In genomic region chr12:88084210-88084609, GRCh38 we compare ENCODE assay signal across 28 cellular contexts. TPM values are rescaled to one million over a fixed set of nuclear protein-coding genes. Genes with fewer than 3 reads are reported as not detected.
DNase-seq lines count a peak whose midpoint lies in the region; ATAC-seq, FAIRE-seq and TF ChIP-seq lines count a peak whose summit lies in the region.
"Had no signal": no experiment of that assay in that cellular context is flagged by ENCODE, and none has a peak within 500 bp of the region (broad histone marks: within the 10 kb centered on the region; RNA-seq: fewer than 3 reads in every experiment).

No MANE protein-coding gene starts in this region.

- TF ChIP-seq RAD21 in liver (IDR thresholded peaks at IDR 0.05), result no peak
- no peak for TF ChIP-seq RAD21 in HepG2 (CRISPR knock-in tag; IDR thresholded peaks at IDR 0.05)

- no peak for DNase-seq in HepG2 (ENCODE audit: low spot score)
- DNase-seq in left lobe of liver (ENCODE audit: low spot score), result no peak
- DNase-seq in small intestine, result no peak
- no peak for DNase-seq in lower leg skin (ENCODE audit: low spot score in 2 of 2)
- DNase-seq: 8988T; ACHN; BE2C; C1 segment of cervical spinal cord; CD4-positive, alpha-beta memory T cell; CD4-positive, CD25-positive, alpha-beta regulatory T cell; CD8-positive, alpha-beta memory T cell; COR-L47; DMS 273 treated with DMSO at 0.1 percent for 48 hours; DMS153; DMS53; DMS79; DND-41; EL; GF-D8 had no signal

- in situ Hi-C loops in HepG2 (cut with HindIII; ENCODE audit: extremely low pct_ligation_motif_present, low pct_unique_long_range_greater_than_20kb), result no loop called here

- FAIRE-seq in HepG2 (lab: Jason Lieb, UNC) (no peak), small intestine (lab: Jason Lieb, UNC) (peak; percentile 30)
- FAIRE-seq: A204.1, GM12891 had no signal

- H3K4me2 ChIP-seq in HepG2 (ENCODE audit: low read depth, low read length), result no peak overlapping the region
- H3K4me2 ChIP-seq: BLaER1 had no signal

- CTCF ChIA-PET in HepG2 (lab: Yijun Ruan, JAX; ENCODE audit: low intra/inter-chr PET ratio, low total read pairs), result no interaction called here

- TF ChIP-seq CTCF in liver (IDR thresholded peaks at IDR 0.05; ENCODE audit: low read depth, low read length, missing input control) (no peak), HepG2 (CRISPR knock-in tag; IDR thresholded peaks at IDR 0.05) (no peak), lower leg skin (IDR thresholded peaks at IDR 0.05) (no peak)

- H3K79me2 ChIP-seq in HepG2 (ENCODE audit: insufficient read depth, low read length), result no peaks in the 10 kb centered on the region

- H3K36me3 ChIP-seq in liver (ENCODE audit: control insufficient read depth in 4 of 4, insufficient read depth in 3 of 4, low read depth in 1 of 4, low read length in 3 of 4) (peaks cover 0 to 3% (median 1%) of the 10 kb centered on the region in 4 donors), HepG2 (replicated peaks in 1 of 2; ENCODE audit: control insufficient read depth in 1 of 2, insufficient read depth in 2 of 2, low read length in 2 of 2) (peaks cover 0 to 22% of the 10 kb centered on the region in 2 experiments; a peak in 2 of 5 replicates), small intestine (ENCODE audit: control insufficient read depth in 2 of 2, insufficient read depth in 2 of 2, low read length in 2 of 2) (peaks cover 0 to 9% of the 10 kb centered on the region in 2 donors)

- H3K9me3 ChIP-seq in liver (ENCODE audit: control insufficient read depth in 4 of 4, low read length in 3 of 4), result no peaks in the 10 kb centered on the region
- no peaks in the 10 kb centered on the region for H3K9me3 ChIP-seq in HepG2 (ENCODE audit: low read length)
- H3K9me3 ChIP-seq in small intestine (ENCODE audit: control insufficient read depth, low read depth), result no peaks in the 10 kb centered on the region
- H3K9me3 ChIP-seq: BE2C, BLaER1 had no signal

- H3K27me3 ChIP-seq in liver (ENCODE audit: control insufficient read depth in 4 of 4, insufficient read depth in 4 of 4, low read length in 3 of 4) (no peaks in the 10 kb centered on the region), HepG2 (ENCODE audit: control insufficient read depth in 1 of 2, insufficient read depth in 2 of 2, low read length in 2 of 2) (no peaks in the 10 kb centered on the region), small intestine (ENCODE audit: control insufficient read depth in 2 of 2, insufficient read depth in 2 of 2, low read length in 2 of 2) (no peaks in the 10 kb centered on the region)
- H3K27me3 ChIP-seq: BE2C, BLaER1 had no signal

- TF ChIP-seq POLR2A in HepG2 (IDR thresholded peaks at IDR 0.05; ENCODE audit: insufficient read depth in 1 of 2, low read depth in 2 of 2, low read length in 2 of 2) (no peak), lower leg skin (IDR thresholded peaks at IDR 0.05) (no peak)

- intact Hi-C loops in HepG2 (cut with micrococcal nuclease; ENCODE audit: unreplicated experiment), result no loop called here
- intact Hi-C loops in lower leg skin (cut with DNase I; ENCODE audit: low total_unique reads), result no loop called here

- ATAC-seq in HepG2, result no peak
- ATAC-seq in left lobe of liver, result peak; percentile 56
- ATAC-seq in HG03439 (IDR thresholded peaks at IDR 0.05; ENCODE audit: unreplicated experiment), result no peak

- POLR2A ChIA-PET in HepG2 (lab: Yijun Ruan, JAX), result no interaction called here

- H4K20me1 ChIP-seq in HepG2 (ENCODE audit: insufficient read depth, low read length), result no peaks in the 10 kb centered on the region
- H4K20me1 ChIP-seq: BLaER1 had no signal

- TF ChIP-seq EP300 in HepG2 (IDR thresholded peaks at IDR 0.05; ENCODE audit: low read depth in 2 of 2, low read length in 2 of 2), result no peak
- no peak for TF ChIP-seq EP300 in HepG2 (CRISPR knock-in tag; IDR thresholded peaks at IDR 0.05; ENCODE audit: borderline replicate concordance)

- no peak overlapping the region for H3K27ac ChIP-seq in liver (ENCODE audit: low read depth in 1 of 2, low read length in 2 of 2)
- no peak overlapping the region for H3K27ac ChIP-seq in HepG2 (ENCODE audit: extremely low read length, insufficient read depth, low read length)
- no peak overlapping the region for H3K27ac ChIP-seq in small intestine (ENCODE audit: low read depth in 1 of 2, low read length in 1 of 2)
- H3K27ac ChIP-seq: BLaER1 had no signal

- no TSS peak for BruUV-seq in HepG2 (replicated peaks; lab: Mats Ljungman, UMichigan)

- H3K4me3 ChIP-seq in liver (ENCODE audit: low read depth in 1 of 3, low read length in 3 of 3) (peak overlapping the region in 2 of 3 donors; percentile 12 to 33), HepG2 (replicated peaks in 1 of 3; ENCODE audit: insufficient read depth in 1 of 3, low read depth in 2 of 3, low read length in 3 of 3) (no peak overlapping the region), small intestine (ENCODE audit: low read depth in 1 of 2, low read length in 2 of 2) (no peak overlapping the region), lower leg skin (ENCODE audit: low read depth, poor library complexity, severe bottlenecking) (no peak overlapping the region)
- H3K4me3 ChIP-seq: BLaER1 had no signal

- H3K9ac ChIP-seq in liver (ENCODE audit: low read depth in 1 of 2, low read length in 2 of 2), result no peak overlapping the region
- H3K9ac ChIP-seq in HepG2 (ENCODE audit: insufficient read depth, low read depth, low read length), result no peak overlapping the region
- H3K9ac ChIP-seq: BLaER1 had no signal

- H3K4me1 ChIP-seq in liver (ENCODE audit: control insufficient read depth in 4 of 4, insufficient read depth in 4 of 4, low read length in 3 of 4), result peaks cover 0 to 18% (median 3%) of the 10 kb centered on the region in 4 donors
- H3K4me1 ChIP-seq in HepG2 (ENCODE audit: insufficient read depth, low read length), result no peaks in the 10 kb centered on the region; the same call in 1 of the 2 replicates
- no peaks in the 10 kb centered on the region for H3K4me1 ChIP-seq in small intestine (ENCODE audit: control insufficient read depth in 2 of 2, insufficient read depth in 1 of 2, low read depth in 1 of 2, low read length in 1 of 2)
- H3K4me1 ChIP-seq: BE2C, BLaER1 had no signal

- 50% methylated on average over 4 of the region's 4 CpGs for WGBS in liver
- 95% methylated on average over 4 of the region's 4 CpGs for WGBS in HepG2 (ENCODE audit: low lambda C conversion rate)
- 89 to 92% (median 92%) methylated on average over 4 of the region's 4 CpGs for WGBS in small intestine, 3 donors
- 90 to 94% methylated on average over 4 of the region's 4 CpGs for WGBS in lower leg skin, 2 donors

- H2AFZ ChIP-seq in HepG2 (ENCODE audit: low read length), result no peak overlapping the region

RNA-seq across cellular contexts. Expression of gene C12orf50, which starts 55.0 kb away (rescaled TPM):
- total RNA-seq in liver (under 1 TPM in 1 of 2 donors, not detected in 1; 0.08 TPM), HepG2 (2016; rRNA removed; fragmentation: Illumina TruSeq; extraction: Trizol) (not detected in 2 replicates), left lobe of liver (0.05 TPM), lower leg skin (not detected)
- polyA plus RNA-seq in liver (not detected), HepG2 (2011; rRNA removed) (0.13 TPM in 1 of 2 replicates, not detected in the other), small intestine (not detected)
- not detected in 2 replicates for total RNA-seq in HepG2 (2016; cell fraction: cytosol; rRNA removed; fragmentation: Illumina TruSeq; extraction: Trizol; ENCODE audit: low read depth)
- 0.06 TPM in 1 of 2 replicates, not detected in the other for total RNA-seq in HepG2 (2016; cell fraction: insoluble cytoplasmic fraction; rRNA removed; fragmentation: Illumina TruSeq; extraction: Trizol)
- total RNA-seq in HepG2 (2016; cell fraction: membrane; rRNA removed; fragmentation: Illumina TruSeq; extraction: Trizol), result not detected in 2 replicates
- total RNA-seq in HepG2 (2016; cell fraction: nucleus; rRNA removed; fragmentation: Illumina TruSeq; extraction: Trizol), result not detected in 2 replicates
- polyA plus RNA-seq in HepG2 (2011; cell fraction: cytosol; rRNA removed), result not detected in 2 replicates
- polyA plus RNA-seq in HepG2 (2011; cell fraction: nucleus; rRNA removed), result not detected in 2 replicates
- polyA plus RNA-seq in HepG2 (2012), result not detected in 2 replicates
- not detected in 2 replicates for polyA plus RNA-seq in HepG2 (2016; cell fraction: cytosol; fragmentation: Illumina TruSeq; extraction: Trizol; ENCODE audit: low read depth)
- not detected in 2 replicates for polyA plus RNA-seq in HepG2 (2016; cell fraction: insoluble cytoplasmic fraction; fragmentation: Illumina TruSeq; extraction: Trizol; ENCODE audit: low read depth)
- not detected in 2 replicates for polyA plus RNA-seq in HepG2 (2016; cell fraction: membrane; fragmentation: Illumina TruSeq; extraction: Trizol; ENCODE audit: low read depth)
- not detected in 2 replicates for polyA plus RNA-seq in HepG2 (2016; cell fraction: nucleus; fragmentation: Illumina TruSeq; extraction: Trizol; ENCODE audit: insufficient read depth, low read depth)
- polyA minus RNA-seq in HepG2 (2011; rRNA and poly(A)+ RNA removed; ENCODE audit: low replicate concordance), result not detected in 2 replicates
- not detected in 2 replicates for polyA minus RNA-seq in HepG2 (2011; cell fraction: cytosol; rRNA and poly(A)+ RNA removed)
- polyA minus RNA-seq in HepG2 (2011; cell fraction: nucleus; rRNA and poly(A)+ RNA removed), result not detected in 2 replicates
- total RNA-seq: CD8-positive, alpha-beta memory T cell; Daoy; G401 had no signal
- polyA plus RNA-seq: AG04450; CD14-positive monocyte; CD4-positive, alpha-beta memory T cell; CD4-positive, CD25-positive, alpha-beta regulatory T cell; CD8-positive, alpha-beta memory T cell had no signal

RNA-seq across cellular contexts. Expression of gene CEP290, which starts 57.7 kb away (rescaled TPM):
- 1 to 10 TPM; 3.5 to 4.4 TPM for total RNA-seq in liver
- 1 to 10 TPM; 1.0 to 4.7 TPM for polyA plus RNA-seq in liver
- 10.8 and 13.2 TPM in 2 replicates for total RNA-seq in HepG2 (2016; rRNA removed; fragmentation: Illumina TruSeq; extraction: Trizol)
- total RNA-seq in HepG2 (2016; cell fraction: cytosol; rRNA removed; fragmentation: Illumina TruSeq; extraction: Trizol; ENCODE audit: low read depth), result 2.0 and 2.2 TPM in 2 replicates
- total RNA-seq in HepG2 (2016; cell fraction: insoluble cytoplasmic fraction; rRNA removed; fragmentation: Illumina TruSeq; extraction: Trizol), result 9.7 and 9.8 TPM in 2 replicates
- total RNA-seq in HepG2 (2016; cell fraction: membrane; rRNA removed; fragmentation: Illumina TruSeq; extraction: Trizol), result 3.1 and 4.5 TPM in 2 replicates
- total RNA-seq in HepG2 (2016; cell fraction: nucleus; rRNA removed; fragmentation: Illumina TruSeq; extraction: Trizol), result 23.2 and 24.7 TPM in 2 replicates
- 2.4 TPM in 2 replicates for polyA plus RNA-seq in HepG2 (2011; rRNA removed)
- polyA plus RNA-seq in HepG2 (2011; cell fraction: cytosol; rRNA removed), result 1.9 and 2.8 TPM in 2 replicates
- 11.0 and 11.1 TPM in 2 replicates for polyA plus RNA-seq in HepG2 (2011; cell fraction: nucleus; rRNA removed)
- polyA plus RNA-seq in HepG2 (2012), result 4.3 and 4.8 TPM in 2 replicates
- polyA plus RNA-seq in HepG2 (2016; cell fraction: cytosol; fragmentation: Illumina TruSeq; extraction: Trizol; ENCODE audit: low read depth), result 0.49 and 0.53 TPM in 2 replicates
- 7.8 and 10.1 TPM in 2 replicates for polyA plus RNA-seq in HepG2 (2016; cell fraction: insoluble cytoplasmic fraction; fragmentation: Illumina TruSeq; extraction: Trizol; ENCODE audit: low read depth)
- polyA plus RNA-seq in HepG2 (2016; cell fraction: membrane; fragmentation: Illumina TruSeq; extraction: Trizol; ENCODE audit: low read depth), result 0.85 and 1.5 TPM in 2 replicates
- polyA plus RNA-seq in HepG2 (2016; cell fraction: nucleus; fragmentation: Illumina TruSeq; extraction: Trizol; ENCODE audit: insufficient read depth, low read depth), result 15.0 and 17.1 TPM in 2 replicates
- polyA minus RNA-seq in HepG2 (2011; rRNA and poly(A)+ RNA removed; ENCODE audit: low replicate concordance), result 2.2 and 3.1 TPM in 2 replicates
- polyA minus RNA-seq in HepG2 (2011; cell fraction: cytosol; rRNA and poly(A)+ RNA removed), result 3.3 and 4.1 TPM in 2 replicates
- 40.8 and 41.8 TPM in 2 replicates for polyA minus RNA-seq in HepG2 (2011; cell fraction: nucleus; rRNA and poly(A)+ RNA removed)
- 3.4 TPM for total RNA-seq in left lobe of liver
- 1 to 10 TPM; 1.9 to 3.4 (median 3.4) TPM for polyA plus RNA-seq in small intestine
- total RNA-seq in lower leg skin, result 1 to 10 TPM; 3.0 to 5.8 (median 3.7) TPM

RNA-seq across cellular contexts. Expression of gene TMTC3, which starts 57.9 kb away (rescaled TPM):
- total RNA-seq in liver, result 10 to 100 TPM in 1 of 2 donors, 1 to 10 TPM in 1; 8.1 to 28.2 TPM
- polyA plus RNA-seq in liver, result 1 to 10 TPM; 3.0 to 4.6 TPM
- 18.6 and 22.5 TPM in 2 replicates for total RNA-seq in HepG2 (2016; rRNA removed; fragmentation: Illumina TruSeq; extraction: Trizol)
- total RNA-seq in HepG2 (2016; cell fraction: cytosol; rRNA removed; fragmentation: Illumina TruSeq; extraction: Trizol; ENCODE audit: low read depth), result 5.6 and 7.3 TPM in 2 replicates
- total RNA-seq in HepG2 (2016; cell fraction: insoluble cytoplasmic fraction; rRNA removed; fragmentation: Illumina TruSeq; extraction: Trizol), result 18.4 and 24.0 TPM in 2 replicates
- total RNA-seq in HepG2 (2016; cell fraction: membrane; rRNA removed; fragmentation: Illumina TruSeq; extraction: Trizol), result 8.7 and 11.5 TPM in 2 replicates
- total RNA-seq in HepG2 (2016; cell fraction: nucleus; rRNA removed; fragmentation: Illumina TruSeq; extraction: Trizol), result 22.3 and 26.5 TPM in 2 replicates
- polyA plus RNA-seq in HepG2 (2011; rRNA removed), result 4.2 and 6.3 TPM in 2 replicates
- polyA plus RNA-seq in HepG2 (2011; cell fraction: cytosol; rRNA removed), result 1.8 and 3.5 TPM in 2 replicates
- polyA plus RNA-seq in HepG2 (2011; cell fraction: nucleus; rRNA removed), result 0.84 and 1.2 TPM in 2 replicates
- polyA plus RNA-seq in HepG2 (2012), result 3.4 and 4.2 TPM in 2 replicates
- 0.27 and 0.31 TPM in 2 replicates for polyA plus RNA-seq in HepG2 (2016; cell fraction: cytosol; fragmentation: Illumina TruSeq; extraction: Trizol; ENCODE audit: low read depth)
- polyA plus RNA-seq in HepG2 (2016; cell fraction: insoluble cytoplasmic fraction; fragmentation: Illumina TruSeq; extraction: Trizol; ENCODE audit: low read depth), result 5.5 and 6.0 TPM in 2 replicates
- polyA plus RNA-seq in HepG2 (2016; cell fraction: membrane; fragmentation: Illumina TruSeq; extraction: Trizol; ENCODE audit: low read depth), result 0.89 and 1.1 TPM in 2 replicates
- 12.1 and 12.7 TPM in 2 replicates for polyA plus RNA-seq in HepG2 (2016; cell fraction: nucleus; fragmentation: Illumina TruSeq; extraction: Trizol; ENCODE audit: insufficient read depth, low read depth)
- 18.8 and 31.6 TPM in 2 replicates for polyA minus RNA-seq in HepG2 (2011; rRNA and poly(A)+ RNA removed; ENCODE audit: low replicate concordance)
- 19.4 and 20.7 TPM in 2 replicates for polyA minus RNA-seq in HepG2 (2011; cell fraction: cytosol; rRNA and poly(A)+ RNA removed)
- 8.9 and 12.7 TPM in 2 replicates for polyA minus RNA-seq in HepG2 (2011; cell fraction: nucleus; rRNA and poly(A)+ RNA removed)
- 12.7 TPM for total RNA-seq in left lobe of liver
- polyA plus RNA-seq in small intestine, result 1 to 10 TPM; 1.9 to 3.6 (median 2.9) TPM
- 10 to 100 TPM; 29.8 to 45.2 (median 33.2) TPM for total RNA-seq in lower leg skin

Comparison
In these comparisons a context has a peak if more than half of its experiments do, and no peak if none do; other contexts are left out.
1. H3K4me3 ChIP-seq: peak in liver (2 of 3); none in HepG2 (0 of 3), small intestine (0 of 2) and lower leg skin (single experiment).